Comparison of ENCODE assay signal across 14 cellular contexts in the genomic region with DNA sequence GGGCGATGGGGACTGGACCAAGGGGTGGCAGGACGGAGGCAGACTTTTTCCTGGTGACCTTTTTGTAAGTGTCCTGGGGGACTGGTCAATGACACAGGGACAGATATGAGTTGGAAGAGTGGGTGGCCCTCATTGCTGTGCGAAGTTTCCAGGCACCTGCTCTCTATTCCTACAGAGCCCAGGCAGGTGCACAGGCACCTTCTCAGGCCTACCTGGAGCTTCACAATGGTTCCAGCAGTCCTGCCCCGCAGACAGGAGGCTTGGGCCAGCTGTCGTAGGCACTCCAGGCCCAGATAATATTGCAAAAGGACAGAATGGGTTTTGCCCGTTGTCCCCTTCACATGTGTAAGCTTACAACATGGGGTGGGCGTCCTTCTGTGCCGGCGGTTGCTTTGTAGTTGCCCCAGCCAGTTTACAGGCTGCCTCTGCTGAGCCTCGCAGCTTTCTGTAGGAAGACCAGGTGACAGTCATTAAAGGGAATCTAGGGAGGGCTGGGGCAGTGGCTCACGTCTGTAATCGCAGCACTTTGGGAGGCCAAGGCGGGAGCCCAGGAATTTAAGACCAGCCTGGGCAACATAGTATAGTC.
"Had no signal": no experiment of that assay in that cellular context is flagged by ENCODE, and none has a peak within 500 bp of the region (broad histone marks: within the 10 kb centered on the region; RNA-seq: fewer than 3 reads in every experiment).

No MANE protein-coding gene starts in this region.

- H3K9me3 Mint-ChIP-seq: activated CD4-positive, alpha-beta memory T cell treated with anti-CD3 and anti-CD28 coated beads, Interleukin-2, amount 10 ng/mL, durations not matched to agents 7 days and 5 days; activated naive CD8-positive, alpha-beta T cell treated with anti-CD3 and anti-CD28 coated beads, Interleukin-2, amount 10 ng/mL, durations not matched to agents 7 days and 5 days had no signal

- DNase-seq: activated CD4-positive, alpha-beta memory T cell treated with anti-CD3 and anti-CD28 coated beads, Interleukin-2, amount 10 ng/mL, durations not matched to agents 7 days and 5 days; activated naive CD8-positive, alpha-beta T cell treated with anti-CD3 and anti-CD28 coated beads, Interleukin-2, amount 10 ng/mL, durations not matched to agents 7 days and 5 days; activated T-cell treated with anti-CD3 and anti-CD28 coated beads, Interleukin-2, amount 50 U/mL, for 48 hours; anterior cingulate cortex; esophagus squamous epithelium; glutamatergic neuron; left ventricle myocardium superior; stimulated activated CD4-positive, alpha-beta T cell treated with anti-CD3 and anti-CD28 coated beads, Interleukin-15, amount 100 ng/mL, for 24 hours; stimulated activated CD4-positive, alpha-beta T cell treated with anti-CD3 and anti-CD28 coated beads, Interleukin-4, amount 100 ng/mL, for 4 hours; stomach; T-helper 9 cell had no signal

- H3K36me3 Mint-ChIP-seq: activated naive CD8-positive, alpha-beta T cell treated with anti-CD3 and anti-CD28 coated beads, Interleukin-2, amount 10 ng/mL, durations not matched to agents 7 days and 5 days had no signal

- H3K4me3 Mint-ChIP-seq: activated CD4-positive, alpha-beta memory T cell treated with anti-CD3 and anti-CD28 coated beads, Interleukin-2, amount 10 ng/mL, durations not matched to agents 7 days and 5 days; activated naive CD8-positive, alpha-beta T cell treated with anti-CD3 and anti-CD28 coated beads, Interleukin-2, amount 10 ng/mL, durations not matched to agents 7 days and 5 days had no signal

- H3K27ac Mint-ChIP-seq: activated CD4-positive, alpha-beta memory T cell treated with anti-CD3 and anti-CD28 coated beads, Interleukin-2, amount 10 ng/mL, durations not matched to agents 7 days and 5 days; activated naive CD8-positive, alpha-beta T cell treated with anti-CD3 and anti-CD28 coated beads, Interleukin-2, amount 10 ng/mL, durations not matched to agents 7 days and 5 days had no signal

- H3K79me2 ChIP-seq: parathyroid adenoma had no signal

- H3K4me3 ChIP-seq: breast epithelium, esophagus squamous epithelium, stomach, thoracic aorta had no signal

- H3K36me3 ChIP-seq: breast epithelium had no signal

- H2AFZ ChIP-seq: parathyroid adenoma had no signal

- H3K9me3 ChIP-seq: breast epithelium, esophagus squamous epithelium, stomach, thoracic aorta had no signal

- H3K27ac ChIP-seq: breast epithelium, esophagus squamous epithelium, parathyroid adenoma, stomach, thoracic aorta had no signal

- ATAC-seq: left ventricle myocardium superior had no signal

- H3K9ac ChIP-seq: parathyroid adenoma had no signal
